ENCODE assay signal across 32 cellular contexts in genomic region chr6:47759364-47759763, GRCh38. TPM values are rescaled to one million over a fixed set of nuclear protein-coding genes. Genes with fewer than 3 reads are reported as not detected.
"Had no signal": no experiment of that assay in that cellular context is flagged by ENCODE, and none has a peak within 500 bp of the region (broad histone marks: within the 10 kb centered on the region; RNA-seq: fewer than 3 reads in every experiment).

No MANE protein-coding gene starts in this region.

- H3K27me3 ChIP-seq: neutrophil, ovary, upper lobe of left lung had no signal

- H3K9me3 ChIP-seq: neutrophil, ovary, prostate gland, upper lobe of left lung had no signal

- H3K27me3 Mint-ChIP-seq: dendritic cell treated with granulocyte-macrophage colony-stimulating factor and Interleukin-4, amounts not matched to agents 40 ng/mL and 50 ng/mL, for 4 days had no signal

- H3K27ac Mint-ChIP-seq: activated naive CD8-positive, alpha-beta T cell; activated T-cell treated with anti-CD3 and anti-CD28 coated beads, Interleukin-2, amount 50 U/mL, for 24 hours; activated T-helper 17 cell treated with anti-CD3 and anti-CD28 coated beads, Interleukin-2, amount 50 U/mL, for 72 hours; dendritic cell treated with granulocyte-macrophage colony-stimulating factor and Interleukin-4, amounts not matched to agents 40 ng/mL and 50 ng/mL, for 4 days; nephron; T-cell; T-helper 2 cell treated with Interferon-gamma antibody and Interleukin-4, amounts not matched to agents 5 μg/mL and 100 μg/mL, for 36 hours had no signal

- DNase-seq: activated CD4-positive, alpha-beta T cell treated with anti-CD3 and anti-CD28 coated beads for 1 hour; activated CD8-positive, alpha-beta memory T cell treated with anti-CD3 and anti-CD28 coated beads for 24 hours; activated CD8-positive, alpha-beta memory T cell treated with anti-CD3 and anti-CD28 coated beads, Interleukin-2, amount 50 U/mL, for 4 hours; activated naive CD4-positive, alpha-beta T cell; activated T-cell treated with anti-CD3 and anti-CD28 coated beads, Interleukin-2, amount 50 U/mL, for 24 hours; effector CD4-positive, alpha-beta T cell; erythroblast; foreskin melanocyte; head of caudate nucleus; hypothalamus; left colon; mesenchymal stem cell; ovary; stimulated activated CD4-positive, alpha-beta T cell treated with anti-CD3 and anti-CD28 coated beads, Interleukin-12 subunit alpha, Interleukin-12 subunit beta, amount 100 ng/mL, for 4 hours; stimulated activated CD4-positive, alpha-beta T cell treated with anti-CD3 and anti-CD28 coated beads, Interleukin-4, amount 100 ng/mL, for 4 hours; stimulated activated naive CD8-positive, alpha-beta T cell treated with anti-CD3 and anti-CD28 coated beads, Interleukin-15, Interleukin-2, amounts not matched to agents 100 U/mL and 50 U/mL, for 24 hours; T-cell had no signal

- H3K4me1 Mint-ChIP-seq: activated T-helper 17 cell treated with anti-CD3 and anti-CD28 coated beads, Interleukin-2, amount 50 U/mL, for 72 hours; nephron; T-cell had no signal

- H3K4me3 ChIP-seq: ovary, prostate gland, upper lobe of left lung had no signal

- H3K36me3 ChIP-seq: neutrophil, ovary, prostate gland, upper lobe of left lung had no signal

- H3K36me3 Mint-ChIP-seq: activated naive CD8-positive, alpha-beta T cell; T-cell had no signal

- H3K27ac ChIP-seq: neutrophil, ovary, prostate gland, upper lobe of left lung had no signal

- ATAC-seq: activated T-helper 17 cell treated with anti-CD3 and anti-CD28 coated beads, Interleukin-2, amount 50 U/mL, for 72 hours; left colon; stimulated activated naive CD8-positive, alpha-beta T cell treated with anti-CD3 and anti-CD28 coated beads, Interleukin-15, Interleukin-2, amounts not matched to agents 100 U/mL and 50 U/mL, for 24 hours; T-cell had no signal

- H3K4me3 Mint-ChIP-seq: activated naive CD8-positive, alpha-beta T cell; activated T-cell treated with anti-CD3 and anti-CD28 coated beads, Interleukin-2, amount 50 U/mL, for 24 hours; activated T-helper 17 cell treated with anti-CD3 and anti-CD28 coated beads, Interleukin-2, amount 50 U/mL, for 72 hours; dendritic cell treated with granulocyte-macrophage colony-stimulating factor and Interleukin-4, amounts not matched to agents 40 ng/mL and 50 ng/mL, for 4 days; nephron; T-cell; T-helper 2 cell treated with Interferon-gamma antibody and Interleukin-4, amounts not matched to agents 5 μg/mL and 100 μg/mL, for 36 hours had no signal

- H3K4me1 ChIP-seq: prostate gland, upper lobe of left lung had no signal

- H3K9me3 Mint-ChIP-seq: activated T-cell treated with anti-CD3 and anti-CD28 coated beads, Interleukin-2, amount 50 U/mL, for 24 hours; activated T-helper 17 cell treated with anti-CD3 and anti-CD28 coated beads, Interleukin-2, amount 50 U/mL, for 72 hours; dendritic cell treated with granulocyte-macrophage colony-stimulating factor and Interleukin-4, amounts not matched to agents 40 ng/mL and 50 ng/mL, for 4 days; T-cell; T-helper 2 cell treated with Interferon-gamma antibody and Interleukin-4, amounts not matched to agents 5 μg/mL and 100 μg/mL, for 36 hours had no signal

RNA-seq across cellular contexts. Expression of gene OPN5, which starts 22.5 kb away (rescaled TPM):
- total RNA-seq: activated T-helper 17 cell treated with anti-CD3 and anti-CD28 coated beads, Interleukin-2, amount 50 U/mL, for 72 hours; cerebellum; fibroblast of lung; left colon; lower leg skin; mononuclear cell; myocyte; ovary; subcutaneous adipose tissue; T-cell; upper lobe of left lung had no signal
- polyA plus RNA-seq: fibroblast of lung, ovary, thymus had no signal
